ENCODE assay signal across 11 cellular contexts in the genomic region with DNA sequence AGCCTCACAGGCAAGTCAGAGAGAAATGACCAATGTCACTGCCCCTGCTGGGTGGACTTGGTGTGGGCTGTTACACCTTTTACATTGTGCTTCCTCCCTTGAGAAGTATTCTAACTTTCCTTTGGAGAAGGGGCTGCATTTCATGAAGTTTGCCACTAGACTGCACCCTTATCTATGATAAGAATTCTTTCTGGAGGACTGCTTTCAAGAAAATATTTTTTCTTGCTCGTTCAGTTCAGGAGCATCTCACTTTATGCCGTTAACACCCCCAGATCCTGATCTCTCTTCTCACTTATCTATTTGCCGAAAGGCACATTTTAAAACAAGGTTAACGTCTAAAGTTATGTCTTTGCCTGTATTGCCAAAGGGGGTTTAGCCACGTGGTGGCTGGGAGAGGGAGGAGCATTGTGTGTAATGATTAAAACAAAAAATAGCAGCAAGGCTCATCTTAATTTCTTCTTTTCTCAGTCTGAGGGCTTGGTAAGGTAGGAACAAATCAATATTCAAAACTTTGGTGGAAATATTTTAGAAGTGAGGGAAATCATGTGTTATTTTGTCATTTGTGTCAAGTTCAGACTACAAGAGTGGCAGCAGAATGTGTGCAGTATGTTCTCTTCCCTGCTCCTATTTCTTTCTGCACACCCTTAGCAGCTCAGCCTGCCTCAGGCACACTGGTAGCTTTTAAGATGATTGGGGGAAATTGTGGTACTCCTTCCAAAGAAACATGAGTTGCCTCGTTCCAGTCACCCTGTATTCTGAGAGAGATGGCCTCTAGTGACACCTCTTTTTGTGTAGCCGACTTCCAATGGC. TPM values are rescaled to one million over a fixed set of nuclear protein-coding genes. Genes with fewer than 3 reads are reported as not detected.
A peak's percentile ranks its signal among the peaks of the same experiment; 100 is the strongest.
DNase-seq lines count a peak whose midpoint lies in the region; ATAC-seq and TF ChIP-seq lines count a peak whose summit lies in the region.
"Had no signal": no experiment of that assay in that cellular context is flagged by ENCODE, and none has a peak within 500 bp of the region (broad histone marks: within the 10 kb centered on the region; RNA-seq: fewer than 3 reads in every experiment).

No MANE protein-coding gene starts in this region.

- intact Hi-C loops in dorsolateral prefrontal cortex (cut with DNase I) (loop anchor here (2.0 to 10.0 kb wide), 8 partner anchors 98 to 1060 kb away; no protein-coding TSS in a partner anchor), colonic mucosa (cut with DNase I) (loop anchor here (10.0 kb wide), 2 partner anchors 358 to 468 kb away; no protein-coding TSS in a partner anchor)

- no peak for ATAC-seq in HG02571 (IDR thresholded peaks at IDR 0.05; ENCODE audit: unreplicated experiment)

- TF ChIP-seq CTCF in dorsolateral prefrontal cortex (IDR thresholded peaks at IDR 0.05 in 54 of 56, conservative IDR thresholded peaks at IDR 0.05 in 2 of 56; ENCODE audit: low read depth in 1 of 56, partially characterized antibody in 56 of 56) = peak in 55 of 56 donors; percentile 35 to 71 (median 55)
- no peak for TF ChIP-seq CTCF in colonic mucosa (IDR thresholded peaks at IDR 0.05)

- H3K4me3 ChIP-seq in dorsolateral prefrontal cortex (peak overlapping the region in 13 of 59 donors; percentile 1 to 70 (median 13)), colonic mucosa (no peak overlapping the region)
- H3K4me3 ChIP-seq: BLaER1 treated with 17β-estradiol and CSF1 and Interleukin-3, amounts not matched to agents 10 nM and 100 nM had no signal

- H3K36me3 ChIP-seq in colonic mucosa = no peaks in the 10 kb centered on the region
- H3K36me3 ChIP-seq: BLaER1 treated with 17β-estradiol and CSF1 and Interleukin-3, amounts not matched to agents 10 nM and 100 nM; neutrophil had no signal

- H3K27ac ChIP-seq in dorsolateral prefrontal cortex (peak overlapping the region in 19 of 59 donors; percentile 0 to 91 (median 40)), colonic mucosa (no peak overlapping the region)
- H3K27ac ChIP-seq: BLaER1 treated with 17β-estradiol and CSF1 and Interleukin-3, amounts not matched to agents 10 nM and 100 nM; neutrophil had no signal

- no peaks in the 10 kb centered on the region for H3K9me3 ChIP-seq in colonic mucosa
- H3K9me3 ChIP-seq: BLaER1 treated with 17β-estradiol and CSF1 and Interleukin-3, amounts not matched to agents 10 nM and 100 nM; neutrophil had no signal

- no peaks in the 10 kb centered on the region for H3K4me1 ChIP-seq in colonic mucosa

- H3K27me3 ChIP-seq in dorsolateral prefrontal cortex (peaks cover 0 to 18% (median 0%) of the 10 kb centered on the region in 45 donors), colonic mucosa (peaks cover 30% of the 10 kb centered on the region)

- no peak overlapping the region for H3K9ac ChIP-seq in colonic mucosa (ENCODE audit: low read depth in 2 of 2, low read length in 2 of 2)
- H3K9ac ChIP-seq: BLaER1 treated with 17β-estradiol and CSF1 and Interleukin-3, amounts not matched to agents 10 nM and 100 nM had no signal

- peak; percentile 12 for DNase-seq in NCI-H1105 treated with DMSO at 0.1 percent for 48 hours (lab: John Stamatoyannopoulos, UW)
- DNase-seq in NCI-H1105 (lab: John Stamatoyannopoulos, UW) = no peak
- peak; percentile 11 for DNase-seq in NCI-H526 treated with DMSO at 0.1 percent for 48 hours (lab: John Stamatoyannopoulos, UW)
- DNase-seq in dorsolateral prefrontal cortex = no peak
- peak; percentile 55 for DNase-seq in pons (ENCODE audit: low spot score)
- no peak for DNase-seq in activated naive CD4-positive, alpha-beta T cell (lab: John Stamatoyannopoulos, UW)
- DNase-seq in colonic mucosa = no peak

RNA-seq across cellular contexts. Expression of a gene that starts 1.6 kb away (rescaled TPM):
- total RNA-seq in dorsolateral prefrontal cortex = 100 to 1,000 TPM in 4 of 120 experiments, 10 to 100 TPM in 116; 21.9 to 125 (median 57.7) TPM
- total RNA-seq in colonic mucosa = 10 to 100 TPM; 44.6 to 68.2 TPM
- total RNA-seq: T-helper 2 cell treated with Interferon-gamma antibody and Interleukin-4, amounts not matched to agents 100 ng/mL and 5 ng/mL, for 36 hours had no signal

Comparison
In these comparisons a context has a peak if more than half of its experiments do, and no peak if none do; other contexts are left out.
1. DNase-seq: peak in NCI-H1105 treated with DMSO at 0.1 percent for 48 hours (single experiment), NCI-H526 treated with DMSO at 0.1 percent for 48 hours (single experiment) and pons (single experiment); none in NCI-H1105 (single experiment), dorsolateral prefrontal cortex (0 of 10), activated naive CD4-positive, alpha-beta T cell (0 of 4) and colonic mucosa (single experiment).